ENCODE assay signal across 6 cellular contexts in genomic region chr1:48402619-48403018, GRCh38.
"Had no signal": no experiment of that assay in that cellular context is flagged by ENCODE, and none has a peak within 500 bp of the region (broad histone marks: within the 10 kb centered on the region; RNA-seq: fewer than 3 reads in every experiment).

No MANE protein-coding gene starts in this region.

- H3K4me3 Mint-ChIP-seq: GM23338, H9, IgD-negative memory B cell had no signal

- H2AFZ ChIP-seq: GM23338 had no signal

- H3K9me3 Mint-ChIP-seq: GM23338, H9, IgD-negative memory B cell had no signal

- H3K27ac Mint-ChIP-seq: GM23338, H9, IgD-negative memory B cell had no signal

- H3K4me1 Mint-ChIP-seq: IgD-negative memory B cell had no signal

- H3K4me3 ChIP-seq: GM23338 had no signal

- H3K27me3 Mint-ChIP-seq: IgD-negative memory B cell had no signal

- H3K4me2 ChIP-seq: GM23338 had no signal

- DNase-seq: H9, HCEC 1CT had no signal

- H3K36me3 Mint-ChIP-seq: IgD-negative memory B cell had no signal

- ATAC-seq: GM23338, HepG2 had no signal

- H3K27ac ChIP-seq: HL-60 had no signal
